16 cellular contexts compared by ENCODE assay signal in the genomic region with DNA sequence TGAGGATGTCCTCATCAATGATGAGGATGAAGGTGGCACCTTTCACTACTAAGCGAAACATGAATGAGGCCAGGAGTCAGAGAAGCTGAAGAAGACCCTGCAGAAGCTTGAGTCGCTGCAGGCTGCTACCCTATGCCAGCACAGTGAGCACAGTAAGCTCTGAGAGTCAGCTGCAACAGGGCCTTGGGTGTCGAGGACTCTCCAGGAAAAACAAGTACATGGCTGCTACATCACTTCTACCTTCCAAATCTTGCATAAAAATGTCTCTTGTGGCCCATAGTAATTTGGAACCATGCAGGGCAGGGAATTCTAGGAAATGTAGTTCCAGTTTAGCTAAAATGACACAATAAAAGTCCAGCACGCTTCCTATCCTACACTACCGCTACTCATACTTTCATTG.
"Had no signal": no experiment of that assay in that cellular context is flagged by ENCODE, and none has a peak within 500 bp of the region (broad histone marks: within the 10 kb centered on the region; RNA-seq: fewer than 3 reads in every experiment).

No MANE protein-coding gene starts in this region.

- H3K4me3 ChIP-seq: coronary artery, dorsolateral prefrontal cortex, esophagus muscularis mucosa, gastroesophageal sphincter, heart right ventricle, left lung, lower lobe of right lung, mucosa of descending colon had no signal

- H3K36me3 ChIP-seq: esophagus muscularis mucosa, gastroesophageal sphincter, heart right ventricle, left lung, lower lobe of right lung had no signal

- ATAC-seq: foreskin keratinocyte, gastroesophageal sphincter, left lung, lower lobe of right lung, mucosa of descending colon had no signal

- H3K27me3 ChIP-seq: esophagus muscularis mucosa had no signal

- H3K4me1 Mint-ChIP-seq: mesothelial cell of epicardium had no signal

- H3K27ac Mint-ChIP-seq: mesothelial cell of epicardium had no signal

- DNase-seq: dermis blood vessel endothelial cell; dorsolateral prefrontal cortex; effector CD4-positive, alpha-beta T cell; effector memory CD4-positive, alpha-beta T cell; foreskin keratinocyte; heart right ventricle; hippocampal formation; left cardiac atrium; left lung; lower lobe of right lung; mesenchymal stem cell; mucosa of descending colon had no signal

- H3K9me3 ChIP-seq: esophagus muscularis mucosa, gastroesophageal sphincter, heart right ventricle, left lung, lower lobe of right lung, mucosa of descending colon had no signal

- H3K27ac ChIP-seq: coronary artery, dorsolateral prefrontal cortex, esophagus muscularis mucosa, foreskin keratinocyte, gastroesophageal sphincter, heart right ventricle, left lung, lower lobe of right lung had no signal

- H3K36me3 Mint-ChIP-seq: mesothelial cell of epicardium had no signal

- H3K4me3 Mint-ChIP-seq: mesothelial cell of epicardium had no signal

- H3K4me1 ChIP-seq: esophagus muscularis mucosa, foreskin keratinocyte, gastroesophageal sphincter, lower lobe of right lung had no signal

- H3K9me3 Mint-ChIP-seq: mesothelial cell of epicardium had no signal
